11 cellular contexts compared by ENCODE assay signal in the genomic region with DNA sequence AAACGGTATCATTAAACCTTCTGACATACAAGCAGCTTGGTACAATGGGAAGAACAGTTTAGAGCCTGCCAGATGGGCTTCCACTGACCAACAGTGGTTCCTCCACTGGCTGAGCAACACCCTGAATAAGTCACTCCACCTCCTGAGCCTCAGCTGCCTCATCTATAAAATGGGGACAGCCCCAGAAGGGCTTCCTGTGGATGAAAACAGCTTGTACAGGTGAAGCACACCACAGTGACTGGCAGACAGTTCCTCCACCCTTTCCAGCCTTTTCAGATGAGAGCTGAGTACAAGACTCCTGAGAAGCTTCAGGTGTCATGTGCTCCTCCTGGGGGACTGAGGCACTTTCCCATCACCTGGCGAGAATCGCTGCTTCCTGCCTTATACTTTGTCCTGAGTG. TPM values are rescaled to one million over a fixed set of nuclear protein-coding genes. Genes with fewer than 3 reads are reported as not detected.
DNase-seq lines count a peak whose midpoint lies in the region; ATAC-seq and TF ChIP-seq lines count a peak whose summit lies in the region.
"Had no signal": no experiment of that assay in that cellular context is flagged by ENCODE, and none has a peak within 500 bp of the region (broad histone marks: within the 10 kb centered on the region; RNA-seq: fewer than 3 reads in every experiment).

No MANE protein-coding gene starts in this region.

- H3K9me3 ChIP-seq in SK-N-SH = no peaks in the 10 kb centered on the region
- no peaks in the 10 kb centered on the region for H3K9me3 ChIP-seq in hepatocyte (ENCODE audit: low read depth)
- no peaks in the 10 kb centered on the region for H3K9me3 ChIP-seq in HAP-1

- H3K9me3 Mint-ChIP-seq in activated CD4-positive, alpha-beta memory T cell treated with anti-CD3 and anti-CD28 coated beads, Interleukin-2, amount 10 ng/mL, durations not matched to agents 7 days and 5 days = no peaks in the 10 kb centered on the region
- no peaks in the 10 kb centered on the region for H3K9me3 Mint-ChIP-seq in stimulated activated naive B cell treated with anti-CD40 and anti-IgM and Interleukin-4, amounts not matched to agents 10 μg/mL and 1 μg/mL and 100 μg/mL, for 72 hours

- peak overlapping the region; percentile 100 for H3K4me2 ChIP-seq in SK-N-SH
- peak overlapping the region; percentile 98 for H3K4me2 ChIP-seq in hepatocyte

- no peak for TF ChIP-seq RAD21 in SK-N-SH (IDR thresholded peaks at IDR 0.05; ENCODE audit: low read length)

- WGBS in SK-N-SH (ENCODE audit: low lambda C conversion rate) = 90% methylated on average over 3 of the region's 3 CpGs
- WGBS in hepatocyte (ENCODE audit: low lambda C conversion rate, missing lambda C conversion rate) = 90% methylated on average over 3 of the region's 3 CpGs

- no peak for ATAC-seq in SK-N-SH treated with all-trans-retinoic acid at 6 μM for 48 hours
- ATAC-seq in stimulated activated naive B cell treated with anti-CD40 and anti-IgM and Interleukin-4, amounts not matched to agents 10 μg/mL and 1 μg/mL and 100 μg/mL, for 72 hours (replicated peaks) = no peak

- H3K27me3 ChIP-seq in SK-N-SH (ENCODE audit: insufficient read depth) = no peaks in the 10 kb centered on the region
- H3K27me3 ChIP-seq in hepatocyte = no peaks in the 10 kb centered on the region
- H3K27me3 ChIP-seq in HAP-1 (ENCODE audit: low read depth) = no peaks in the 10 kb centered on the region

- peaks cover 75% of the 10 kb centered on the region for H3K4me1 Mint-ChIP-seq in activated CD4-positive, alpha-beta memory T cell treated with anti-CD3 and anti-CD28 coated beads, Interleukin-2, amount 10 ng/mL, durations not matched to agents 7 days and 5 days
- H3K4me1 Mint-ChIP-seq in stimulated activated naive B cell treated with anti-CD40 and anti-IgM and Interleukin-4, amounts not matched to agents 10 μg/mL and 1 μg/mL and 100 μg/mL, for 72 hours = peaks cover 49 to 84% of the 10 kb centered on the region in 2 donors

- H4K20me1 ChIP-seq in SK-N-SH (ENCODE audit: insufficient read depth) (peaks cover 66% of the 10 kb centered on the region), hepatocyte (ENCODE audit: insufficient read depth, poor library complexity, severe bottlenecking) (peaks cover 64% of the 10 kb centered on the region)

- H3K9ac ChIP-seq in SK-N-SH = peak overlapping the region; percentile 88; the same call in 1 of the 2 replicates

- peak overlapping the region; percentile 70 to 93 for H3K4me3 ChIP-seq in SK-N-SH (ENCODE audit: low read depth in 2 of 2, low read length in 1 of 2)
- H3K4me3 ChIP-seq in hepatocyte = no peak overlapping the region
- H3K4me3 ChIP-seq in HAP-1 = no peak overlapping the region; the same call in 1 of the 2 replicates

- POLR2A ChIA-PET in SK-N-SH (lab: Yijun Ruan, JAX) = no interaction called here
- POLR2A ChIA-PET in activated CD4-positive, alpha-beta memory T cell treated with anti-CD3 and anti-CD28 coated beads, Interleukin-2, amount 10 ng/mL, durations not matched to agents 7 days and 5 days (lab: Charles Lee) = interaction anchor here (0.9 to 9.8 kb wide), 8 partner anchors 9 to 92 kb away, joined by 3 to 107 read pairs (median 8); no protein-coding TSS in a partner anchor

- DNase-seq in SK-N-SH = no peak
- peak; percentile 54 for DNase-seq in activated CD4-positive, alpha-beta memory T cell treated with anti-CD3 and anti-CD28 coated beads, Interleukin-2, amount 10 ng/mL, durations not matched to agents 7 days and 5 days
- DNase-seq in hepatocyte (ENCODE audit: low spot score) = no peak
- DNase-seq in stimulated activated naive B cell treated with anti-CD40 and anti-IgM and Interleukin-4, amounts not matched to agents 10 μg/mL and 1 μg/mL and 100 μg/mL, for 72 hours = no peak
- DNase-seq in amygdala (lab: John Stamatoyannopoulos, UW) = no peak
- DNase-seq in HAP-1 (ENCODE audit: low spot score in 2 of 2) = no peak
- no peak for DNase-seq in DMS53 (lab: John Stamatoyannopoulos, UW)
- DNase-seq: foreskin melanocyte, SHP77 had no signal

- peak overlapping the region; percentile 92 for H3K4me3 Mint-ChIP-seq in activated CD4-positive, alpha-beta memory T cell treated with anti-CD3 and anti-CD28 coated beads, Interleukin-2, amount 10 ng/mL, durations not matched to agents 7 days and 5 days
- H3K4me3 Mint-ChIP-seq in stimulated activated naive B cell treated with anti-CD40 and anti-IgM and Interleukin-4, amounts not matched to agents 10 μg/mL and 1 μg/mL and 100 μg/mL, for 72 hours = peak overlapping the region; percentile 98 to 100

- H3K79me2 ChIP-seq in SK-N-SH (ENCODE audit: insufficient read depth) (peaks cover 82% of the 10 kb centered on the region), hepatocyte (peaks cover 74% of the 10 kb centered on the region)

- TF ChIP-seq EP300 in SK-N-SH (IDR thresholded peaks at IDR 0.05; ENCODE audit: borderline replicate concordance in 1 of 2, low read depth in 1 of 2, low read length in 1 of 2) = no peak

- peaks cover 58% of the 10 kb centered on the region for H3K36me3 Mint-ChIP-seq in activated CD4-positive, alpha-beta memory T cell treated with anti-CD3 and anti-CD28 coated beads, Interleukin-2, amount 10 ng/mL, durations not matched to agents 7 days and 5 days (ENCODE audit: low read depth)
- H3K36me3 Mint-ChIP-seq in stimulated activated naive B cell treated with anti-CD40 and anti-IgM and Interleukin-4, amounts not matched to agents 10 μg/mL and 1 μg/mL and 100 μg/mL, for 72 hours = peaks cover 15 to 35% of the 10 kb centered on the region in 2 donors

- peak overlapping the region in 1 of 2 experiments; percentile 91; a peak in 1 of 4 replicates for H3K27ac ChIP-seq in SK-N-SH (ENCODE audit: low read depth in 2 of 2, low read length in 1 of 2)
- no peak overlapping the region for H3K27ac ChIP-seq in hepatocyte
- H3K27ac ChIP-seq: 22Rv1 had no signal

- H3K36me3 ChIP-seq in SK-N-SH (replicated peaks in 1 of 2; ENCODE audit: control insufficient read depth in 1 of 2, insufficient read depth in 2 of 2, low read length in 1 of 2) (peaks cover 0 to 26% of the 10 kb centered on the region in 2 experiments), hepatocyte (replicated peaks; ENCODE audit: insufficient read depth, low read depth) (no peaks in the 10 kb centered on the region), HAP-1 (replicated peaks) (peaks cover 15% of the 10 kb centered on the region)

- TF ChIP-seq CTCF in SK-N-SH (IDR thresholded peaks at IDR 0.05) (no peak), hepatocyte (IDR thresholded peaks at IDR 0.05; ENCODE audit: poor library complexity) (no peak)

- H3K4me1 ChIP-seq in SK-N-SH (ENCODE audit: control insufficient read depth in 1 of 2, insufficient read depth in 2 of 2, low read depth in 1 of 2, low read length in 1 of 2) (peaks cover 34 to 62% of the 10 kb centered on the region in 2 experiments), hepatocyte (ENCODE audit: insufficient read depth) (peaks cover 50% of the 10 kb centered on the region), HAP-1 (peaks cover 32% of the 10 kb centered on the region)

- H3K27me3 Mint-ChIP-seq in activated CD4-positive, alpha-beta memory T cell treated with anti-CD3 and anti-CD28 coated beads, Interleukin-2, amount 10 ng/mL, durations not matched to agents 7 days and 5 days = no peaks in the 10 kb centered on the region
- no peaks in the 10 kb centered on the region for H3K27me3 Mint-ChIP-seq in stimulated activated naive B cell treated with anti-CD40 and anti-IgM and Interleukin-4, amounts not matched to agents 10 μg/mL and 1 μg/mL and 100 μg/mL, for 72 hours

- peak overlapping the region; percentile 92 for H3K27ac Mint-ChIP-seq in activated CD4-positive, alpha-beta memory T cell treated with anti-CD3 and anti-CD28 coated beads, Interleukin-2, amount 10 ng/mL, durations not matched to agents 7 days and 5 days
- peak overlapping the region; percentile 97 for H3K27ac Mint-ChIP-seq in stimulated activated naive B cell treated with anti-CD40 and anti-IgM and Interleukin-4, amounts not matched to agents 10 μg/mL and 1 μg/mL and 100 μg/mL, for 72 hours

- no peaks in the 10 kb centered on the region for H3F3A ChIP-seq in SK-N-SH (replicated peaks; ENCODE audit: insufficient read depth)

- in situ Hi-C loops in HAP-1 (cut with MboI; ENCODE audit: low sequenced_read_pairs) = loop anchor here (10.0 kb wide), 1 partner anchor 172 kb away; no protein-coding TSS in a partner anchor

- H3K9me2 ChIP-seq in SK-N-SH (no peaks in the 10 kb centered on the region), hepatocyte (replicated peaks; ENCODE audit: insufficient read depth) (no peaks in the 10 kb centered on the region)

- no peak overlapping the region for H2AFZ ChIP-seq in SK-N-SH (ENCODE audit: low read depth)
- no peak overlapping the region for H2AFZ ChIP-seq in hepatocyte

- CTCF ChIA-PET in SK-N-SH (lab: Yijun Ruan, JAX) = no interaction called here
- CTCF ChIA-PET in activated CD4-positive, alpha-beta memory T cell treated with anti-CD3 and anti-CD28 coated beads, Interleukin-2, amount 10 ng/mL, durations not matched to agents 7 days and 5 days (lab: Charles Lee) = interaction anchor here (0.9 to 2.1 kb wide), 6 partner anchors 12 to 171 kb away, joined by 3 to 9 read pairs (median 4); no protein-coding TSS in a partner anchor

TF ChIP-seq in SK-N-SH, 30 proteins besides CTCF, POLR2A, EP300 and RAD21 (continues in another document):
- TF ChIP-seq, protein P1, sequence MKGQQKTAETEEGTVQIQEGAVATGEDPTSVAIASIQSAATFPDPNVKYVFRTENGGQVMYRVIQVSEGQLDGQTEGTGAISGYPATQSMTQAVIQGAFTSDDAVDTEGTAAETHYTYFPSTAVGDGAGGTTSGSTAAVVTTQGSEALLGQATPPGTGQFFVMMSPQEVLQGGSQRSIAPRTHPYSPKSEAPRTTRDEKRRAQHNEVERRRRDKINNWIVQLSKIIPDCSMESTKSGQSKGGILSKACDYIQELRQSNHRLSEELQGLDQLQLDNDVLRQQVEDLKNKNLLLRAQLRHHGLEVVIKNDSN (IDR thresholded peaks at IDR 0.05; ENCODE audit: borderline replicate concordance, low read depth) = no peak

TF ChIP-seq in SK-N-SH treated with all-trans-retinoic acid at 6 μM for 48 hours, 23 proteins besides CTCF, POLR2A, EP300 and RAD21 (continues in another document):
- no peak for TF ChIP-seq ZNF8 (CRISPR knock-in tag; IDR thresholded peaks at IDR 0.05)
- TF ChIP-seq ZFP3 (CRISPR knock-in tag; IDR thresholded peaks at IDR 0.05) = no peak
- TF ChIP-seq ARNTL (CRISPR knock-in tag; IDR thresholded peaks at IDR 0.05; ENCODE audit: borderline replicate concordance, low read depth) = no peak

RNA-seq across cellular contexts. Expression of a gene that starts 2.1 kb away (rescaled TPM):
- 116 and 122 TPM in 2 replicates for polyA plus RNA-seq in SK-N-SH (2012; rRNA removed)
- polyA plus RNA-seq in SK-N-SH (2012; cell fraction: cytosol; rRNA removed) = 137 and 163 TPM in 2 replicates
- polyA plus RNA-seq in SK-N-SH (2012; cell fraction: nucleus; rRNA removed) = 55.0 and 73.6 TPM in 2 replicates
- 100 to 1,000 TPM; 537 to 565 TPM for total RNA-seq in activated CD4-positive, alpha-beta memory T cell treated with anti-CD3 and anti-CD28 coated beads, Interleukin-2, amount 10 ng/mL, durations not matched to agents 7 days and 5 days
- total RNA-seq in hepatocyte = 139 and 165 TPM in 2 replicates
- polyA plus RNA-seq in hepatocyte = 260 and 261 TPM in 2 replicates

Comparison
In these comparisons a context has a peak if more than half of its experiments do, and no peak if none do; other contexts are left out.
1. H3K4me3 ChIP-seq: peak in SK-N-SH (2 of 2); none in hepatocyte (single experiment) and HAP-1 (single experiment).